ENCODE assay signal across 7 cellular contexts in genomic region chr1:154607084-154607747, GRCh38. TPM values are rescaled to one million over a fixed set of nuclear protein-coding genes. Genes with fewer than 3 reads are reported as not detected.
A peak's percentile ranks its signal among the peaks of the same experiment; 100 is the strongest.
DNase-seq lines count a peak whose midpoint lies in the region; ATAC-seq and TF ChIP-seq lines count a peak whose summit lies in the region.

No MANE protein-coding gene starts in this region.

- ATAC-seq in HG02938 (IDR thresholded peaks at IDR 0.05; ENCODE audit: unreplicated experiment) (peak; percentile 20), SK-N-SH treated with all-trans-retinoic acid at 6 μM for 48 hours (peak; percentile 47)
- no peak for ATAC-seq in effector memory CD8-positive, alpha-beta T cell (replicated peaks)

- no peaks in the 10 kb centered on the region for H3K9me3 ChIP-seq in mononuclear cell (ENCODE audit: low read depth, low read length)
- H3K9me3 ChIP-seq in vagina, result no peaks in the 10 kb centered on the region

- peaks cover 36% of the 10 kb centered on the region for H3K36me3 Mint-ChIP-seq in effector memory CD8-positive, alpha-beta T cell (ENCODE audit: insufficient read depth)

- H3K9me3 Mint-ChIP-seq in effector memory CD8-positive, alpha-beta T cell, result no peaks in the 10 kb centered on the region

- peaks cover 76% of the 10 kb centered on the region for H3K4me1 ChIP-seq in mononuclear cell (ENCODE audit: insufficient read depth, low read length)
- peaks cover 58% of the 10 kb centered on the region for H3K4me1 ChIP-seq in vagina

- in situ Hi-C loops in GM13976 (cut with MboI; ENCODE audit: low sequenced_read_pairs, unreplicated experiment), result no loop called here

- TF ChIP-seq CTCF in GM06990 (IDR thresholded peaks at IDR 0.05; ENCODE audit: insufficient read depth, low read length, poor library complexity, severe bottlenecking) (no peak), vagina (IDR thresholded peaks at IDR 0.05) (no peak), GM13976 (IDR thresholded peaks at IDR 0.05; ENCODE audit: borderline replicate concordance, control extremely low read depth, extremely low read depth, insufficient read depth, missing control alignments) (no peak)

- peak; percentile 53 for DNase-seq in GM06990 (ENCODE audit: extremely low read depth, insufficient read length)
- DNase-seq in effector memory CD8-positive, alpha-beta T cell, result no peak
- DNase-seq in vagina (ENCODE audit: extremely low spot score in 2 of 2), result no peak
- no peak for DNase-seq in GM13976 (ENCODE audit: low spot score)

- H3K27me3 ChIP-seq in GM06990 (replicated peaks; ENCODE audit: control insufficient read depth, insufficient read depth, low read length) (no peaks in the 10 kb centered on the region), mononuclear cell (ENCODE audit: insufficient read depth, low read length) (no peaks in the 10 kb centered on the region), vagina (no peaks in the 10 kb centered on the region)

- peak overlapping the region; percentile 74 to 89 for H3K4me3 Mint-ChIP-seq in effector memory CD8-positive, alpha-beta T cell

- intact Hi-C loops in vagina (cut with DNase I), result no loop called here

- peak overlapping the region; percentile 97 for H3K27ac ChIP-seq in vagina

- peaks cover 14% of the 10 kb centered on the region for H3K36me3 ChIP-seq in GM06990 (ENCODE audit: control insufficient read depth, insufficient read depth, low read length)
- peaks cover 0 to 5% of the 10 kb centered on the region in 2 donors for H3K36me3 ChIP-seq in vagina

- H3K27me3 Mint-ChIP-seq in effector memory CD8-positive, alpha-beta T cell, result no peaks in the 10 kb centered on the region

- H3K4me3 ChIP-seq in GM06990 (replicated peaks; ENCODE audit: low read depth, low read length) (peak overlapping the region; percentile 88), mononuclear cell (ENCODE audit: low read length) (peak overlapping the region; percentile 86), vagina (peak overlapping the region; percentile 76 to 83)

- H3K4me1 Mint-ChIP-seq in effector memory CD8-positive, alpha-beta T cell (ENCODE audit: low read depth in 2 of 2), result peaks cover 46 to 71% of the 10 kb centered on the region in 2 donors

- no peak for TF ChIP-seq POLR2A in vagina (IDR thresholded peaks at IDR 0.05)

- H3K27ac Mint-ChIP-seq in effector memory CD8-positive, alpha-beta T cell, result peak overlapping the region; percentile 86 to 92

TF ChIP-seq in SK-N-SH treated with all-trans-retinoic acid at 6 μM for 48 hours, 23 proteins besides CTCF, POLR2A, EP300 and RAD21:
- TF ChIP-seq ARNTL (CRISPR knock-in tag; IDR thresholded peaks at IDR 0.05; ENCODE audit: borderline replicate concordance, low read depth) (no peak), TOX (CRISPR knock-in tag; IDR thresholded peaks at IDR 0.05; ENCODE audit: borderline replicate concordance) (no peak), TCF4 (CRISPR knock-in tag; IDR thresholded peaks at IDR 0.05; ENCODE audit: borderline replicate concordance) (no peak), RARB (CRISPR knock-in tag; IDR thresholded peaks at IDR 0.05) (no peak), ZNF565 (CRISPR knock-in tag; conservative IDR thresholded peaks at IDR 0.05; ENCODE audit: low read depth) (no peak), PPARA (CRISPR knock-in tag; IDR thresholded peaks at IDR 0.05; ENCODE audit: borderline replicate concordance) (no peak), TSHZ2 (CRISPR knock-in tag; IDR thresholded peaks at IDR 0.05) (no peak), ZFP3 (CRISPR knock-in tag; IDR thresholded peaks at IDR 0.05) (no peak)
TF ChIP-seq in SK-N-SH treated with all-trans-retinoic acid at 6 μM for 48 hours: peak in this region for 0.

RNA-seq across cellular contexts. Expression of gene ADAR, which starts 0.8 kb away (rescaled TPM):
- total RNA-seq in mononuclear cell (169 TPM), vagina (92.1 TPM)

RNA-seq across cellular contexts. Expression of gene CHRNB2, which starts 39.6 kb away (rescaled TPM):
- total RNA-seq in mononuclear cell (not detected), vagina (0.74 TPM)

RNA-seq across cellular contexts. Expression of gene UBE2Q1, which starts 48.8 kb away (rescaled TPM):
- 30.7 TPM for total RNA-seq in mononuclear cell
- total RNA-seq in vagina, result 17.9 TPM
